Comparison of ENCODE assay signal across 10 cellular contexts in the genomic region with DNA sequence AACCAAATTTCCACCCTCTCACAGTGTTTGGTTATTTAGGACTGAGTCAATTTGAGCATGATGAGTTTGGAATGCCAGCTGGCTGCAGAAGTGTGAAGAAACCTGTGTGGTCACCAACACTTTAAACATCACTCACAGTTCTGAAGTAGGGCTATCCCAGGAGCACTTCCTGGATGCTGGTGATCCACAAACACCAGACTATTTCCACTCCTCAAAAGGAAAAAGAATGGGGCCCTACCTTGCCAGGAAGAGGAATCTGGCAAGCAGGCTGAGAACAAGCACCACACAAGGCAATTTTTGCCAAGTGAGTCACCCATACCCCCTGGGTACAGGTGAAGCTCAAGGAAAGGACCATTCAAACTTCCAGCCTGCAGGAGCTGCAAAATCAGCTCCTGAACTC.
DNase-seq lines count a peak whose midpoint lies in the region; FAIRE-seq and TF ChIP-seq lines count a peak whose summit lies in the region.
"Had no signal": no experiment of that assay in that cellular context is flagged by ENCODE, and none has a peak within 500 bp of the region (broad histone marks: within the 10 kb centered on the region; RNA-seq: fewer than 3 reads in every experiment).

No MANE protein-coding gene starts in this region.

- no peaks in the 10 kb centered on the region for H3K36me3 ChIP-seq in left ventricle myocardium inferior
- H3K36me3 ChIP-seq: thoracic aorta had no signal

- H3K9me3 Mint-ChIP-seq in Calu3 (ENCODE audit: low read depth, unreplicated experiment): no peaks in the 10 kb centered on the region
- H3K9me3 Mint-ChIP-seq in activated T-helper 1 cell treated with anti-CD3 and anti-CD28 coated beads, Interleukin-12 subunit alpha, Interleukin-12 subunit beta, Interleukin-2, Interleukin-4 antibody, amounts not matched to agents 30 ng/mL and 10 ng/mL and 1 ng/mL, durations not matched to agents 14 hours and 24 hours and 36 hours: peaks cover 6% of the 10 kb centered on the region

- H3K4me3 ChIP-seq in left ventricle myocardium inferior: no peak overlapping the region
- H3K4me3 ChIP-seq: skin epidermis, thoracic aorta had no signal

- BruUV-seq in Calu3 (replicated peaks; lab: Mats Ljungman, UMichigan): no TSS peak

- TF ChIP-seq POLR2A in GM12892 (IDR thresholded peaks at IDR 0.05; ENCODE audit: low read depth, low read length): no peak

- H3K4me1 ChIP-seq in left ventricle myocardium inferior: peaks cover 11% of the 10 kb centered on the region

- H3K27ac ChIP-seq in left ventricle myocardium inferior (replicated peaks): no peak overlapping the region
- H3K27ac ChIP-seq: thoracic aorta had no signal

- intact Hi-C loops in Calu3 (cut with micrococcal nuclease; ENCODE audit: unreplicated experiment) (loop anchor here (5.0 to 10.0 kb wide), 2 partner anchors 302 to 349 kb away; no protein-coding TSS in a partner anchor), left ventricle myocardium inferior (cut with micrococcal nuclease) (no loop called here)
- intact Hi-C loops in activated T-helper 1 cell treated with anti-CD3 and anti-CD28 coated beads, Interleukin-12 subunit alpha, Interleukin-12 subunit beta, Interleukin-2, Interleukin-4 antibody, amounts not matched to agents 30 ng/mL and 10 ng/mL and 1 ng/mL, durations not matched to agents 14 hours and 24 hours and 36 hours (cut with micrococcal nuclease): loop anchor here (2.0 to 10.0 kb wide), 5 partner anchors 77 to 1221 kb away; partner anchors contain the start of gene FYB1

- H3K27me3 ChIP-seq in left ventricle myocardium inferior (ENCODE audit: low read depth): no peaks in the 10 kb centered on the region

- peaks cover 18% of the 10 kb centered on the region for H3K4me1 Mint-ChIP-seq in Calu3 (ENCODE audit: low read depth, unreplicated experiment)
- H3K4me1 Mint-ChIP-seq in activated T-helper 1 cell treated with anti-CD3 and anti-CD28 coated beads, Interleukin-12 subunit alpha, Interleukin-12 subunit beta, Interleukin-2, Interleukin-4 antibody, amounts not matched to agents 30 ng/mL and 10 ng/mL and 1 ng/mL, durations not matched to agents 14 hours and 24 hours and 36 hours (ENCODE audit: low read depth): peaks cover 92% of the 10 kb centered on the region

- CTCF ChIA-PET in Calu3 (lab: Charles Lee): no interaction called here

- H3K4me3 Mint-ChIP-seq in Calu3 (ENCODE audit: low read depth, unreplicated experiment): no peak overlapping the region
- H3K4me3 Mint-ChIP-seq in activated T-helper 1 cell treated with anti-CD3 and anti-CD28 coated beads, Interleukin-12 subunit alpha, Interleukin-12 subunit beta, Interleukin-2, Interleukin-4 antibody, amounts not matched to agents 30 ng/mL and 10 ng/mL and 1 ng/mL, durations not matched to agents 14 hours and 24 hours and 36 hours: peak overlapping the region; percentile 25

- no peaks in the 10 kb centered on the region for H3K27me3 Mint-ChIP-seq in Calu3 (ENCODE audit: unreplicated experiment)
- H3K27me3 Mint-ChIP-seq in activated T-helper 1 cell treated with anti-CD3 and anti-CD28 coated beads, Interleukin-12 subunit alpha, Interleukin-12 subunit beta, Interleukin-2, Interleukin-4 antibody, amounts not matched to agents 30 ng/mL and 10 ng/mL and 1 ng/mL, durations not matched to agents 14 hours and 24 hours and 36 hours (ENCODE audit: insufficient read depth): no peaks in the 10 kb centered on the region

- FAIRE-seq in GM12892 (lab: Jason Lieb, UNC): no peak

- DNase-seq in Calu3 (peak; percentile 47), HS-5 (ENCODE audit: low read depth) (peak; percentile 63), kidney tubule cell (ENCODE audit: low spot score) (peak; percentile 96), left ventricle myocardium inferior (no peak), dedifferentiated amniotic fluid mesenchymal stem cell (ENCODE audit: extremely low spot score) (no peak), GM12892 (ENCODE audit: insufficient read length) (no peak), UCSD-AML1 (lab: John Stamatoyannopoulos, UW; ENCODE audit: unreplicated experiment) (no peak)
- DNase-seq in activated T-helper 1 cell treated with anti-CD3 and anti-CD28 coated beads, Interleukin-12 subunit alpha, Interleukin-12 subunit beta, Interleukin-2, Interleukin-4 antibody, amounts not matched to agents 30 ng/mL and 10 ng/mL and 1 ng/mL, durations not matched to agents 14 hours and 24 hours and 36 hours (ENCODE audit: low spot score): no peak

- H3K36me3 Mint-ChIP-seq in Calu3 (ENCODE audit: insufficient read depth, unreplicated experiment): no peaks in the 10 kb centered on the region
- peaks cover 2% of the 10 kb centered on the region for H3K36me3 Mint-ChIP-seq in activated T-helper 1 cell treated with anti-CD3 and anti-CD28 coated beads, Interleukin-12 subunit alpha, Interleukin-12 subunit beta, Interleukin-2, Interleukin-4 antibody, amounts not matched to agents 30 ng/mL and 10 ng/mL and 1 ng/mL, durations not matched to agents 14 hours and 24 hours and 36 hours (ENCODE audit: low read depth)

- TF ChIP-seq CTCF in Calu3 (IDR thresholded peaks at IDR 0.05; ENCODE audit: unreplicated experiment) (no peak), left ventricle myocardium inferior (IDR thresholded peaks at IDR 0.05; ENCODE audit: borderline replicate concordance) (no peak)

- H3K9me3 ChIP-seq in left ventricle myocardium inferior (replicated peaks): no peaks in the 10 kb centered on the region
- H3K9me3 ChIP-seq: thoracic aorta had no signal

- H3K27ac Mint-ChIP-seq in Calu3 (ENCODE audit: unreplicated experiment): peak overlapping the region; percentile 44
- peak overlapping the region; percentile 92 for H3K27ac Mint-ChIP-seq in activated T-helper 1 cell treated with anti-CD3 and anti-CD28 coated beads, Interleukin-12 subunit alpha, Interleukin-12 subunit beta, Interleukin-2, Interleukin-4 antibody, amounts not matched to agents 30 ng/mL and 10 ng/mL and 1 ng/mL, durations not matched to agents 14 hours and 24 hours and 36 hours

Comparison
In these comparisons a context has a peak if more than half of its experiments do, and no peak if none do; other contexts are left out.
1. DNase-seq: peak in Calu3 (single experiment), HS-5 (single experiment) and kidney tubule cell (single experiment); none in activated T-helper 1 cell treated with anti-CD3 and anti-CD28 coated beads, Interleukin-12 subunit alpha, Interleukin-12 subunit beta, Interleukin-2, Interleukin-4 antibody, amounts not matched to agents 30 ng/mL and 10 ng/mL and 1 ng/mL, durations not matched to agents 14 hours and 24 hours and 36 hours (single experiment), left ventricle myocardium inferior (single experiment), dedifferentiated amniotic fluid mesenchymal stem cell (single experiment), GM12892 (single experiment) and UCSD-AML1 (single experiment).